Comparison of ENCODE assay signal across 8 cellular contexts in genomic region chr10:132248455-132249231, GRCh38. TPM values are rescaled to one million over a fixed set of nuclear protein-coding genes. Genes with fewer than 3 reads are reported as not detected.
DNase-seq lines count a peak whose midpoint lies in the region; ATAC-seq and TF ChIP-seq lines count a peak whose summit lies in the region.

No MANE protein-coding gene starts in this region.

- no peaks in the 10 kb centered on the region for H3K4me1 ChIP-seq in CD8-positive, alpha-beta memory T cell (ENCODE audit: insufficient read depth, low read length)
- H3K4me1 ChIP-seq in Karpas-422 (ENCODE audit: low read length) (peaks cover 3% of the 10 kb centered on the region), neutrophil (ENCODE audit: control insufficient read depth in 1 of 2, insufficient read depth in 1 of 2, low read depth in 1 of 2, low read length in 1 of 2) (peaks cover 31 to 41% of the 10 kb centered on the region in 2 experiments)
- H3K4me1 ChIP-seq in effector memory CD4-positive, alpha-beta T cell (ENCODE audit: control insufficient read depth, insufficient read depth, low read length, poor library complexity, severe bottlenecking): no peaks in the 10 kb centered on the region

- H4K20me1 ChIP-seq in Karpas-422 (ENCODE audit: insufficient read depth, low read depth, low read length): no peaks in the 10 kb centered on the region

- H3K9me2 ChIP-seq in Karpas-422 (replicated peaks; ENCODE audit: insufficient read depth, low read length): no peaks in the 10 kb centered on the region

- no peaks in the 10 kb centered on the region for H3K4me1 Mint-ChIP-seq in CD8-positive, alpha-beta memory T cell
- H3K4me1 Mint-ChIP-seq in activated CD4-positive, alpha-beta T cell treated with anti-CD3 and anti-CD28 coated beads for 36 hours: no peaks in the 10 kb centered on the region

- H3K27ac ChIP-seq in CD8-positive, alpha-beta memory T cell (ENCODE audit: low read depth, low read length): no peak overlapping the region
- H3K27ac ChIP-seq in Karpas-422 (ENCODE audit: low read length): no peak overlapping the region
- no peak overlapping the region for H3K27ac ChIP-seq in effector memory CD4-positive, alpha-beta T cell (ENCODE audit: insufficient read depth, low read length, poor library complexity, severe bottlenecking)
- no peak overlapping the region for H3K27ac ChIP-seq in neutrophil

- H3K4me3 Mint-ChIP-seq in CD8-positive, alpha-beta memory T cell: peak overlapping the region in 4 of 7 donors; percentile 35 to 67 (median 60)
- no peak overlapping the region for H3K4me3 Mint-ChIP-seq in activated CD4-positive, alpha-beta T cell treated with anti-CD3 and anti-CD28 coated beads for 36 hours

- H3K9ac ChIP-seq in Karpas-422 (ENCODE audit: low read length): peak overlapping the region; percentile 33

- H3K4me3 ChIP-seq in CD8-positive, alpha-beta memory T cell (ENCODE audit: low read length): peak overlapping the region; percentile 22
- H3K4me3 ChIP-seq in Karpas-422 (ENCODE audit: low read length) (peak overlapping the region; percentile 44; the same call in 1 of the 2 replicates), neutrophil (ENCODE audit: low read depth in 1 of 2, low read length in 1 of 2) (peak overlapping the region; percentile 51 to 53)
- H3K4me3 ChIP-seq in effector memory CD4-positive, alpha-beta T cell (ENCODE audit: insufficient read depth, low read depth, low read length, poor library complexity, severe bottlenecking): no peak overlapping the region

- POLR2A ChIA-PET in CD8-positive, alpha-beta memory T cell (lab: Charles Lee): no interaction called here
- POLR2A ChIA-PET in activated CD4-positive, alpha-beta T cell treated with anti-CD3 and anti-CD28 coated beads for 36 hours (lab: Charles Lee): no interaction called here

- H3K36me3 Mint-ChIP-seq in CD8-positive, alpha-beta memory T cell: no peaks in the 10 kb centered on the region
- H3K36me3 Mint-ChIP-seq in activated CD4-positive, alpha-beta T cell treated with anti-CD3 and anti-CD28 coated beads for 36 hours (ENCODE audit: low read depth): no peaks in the 10 kb centered on the region

- no peak for TF ChIP-seq CTCF in neutrophil (IDR thresholded peaks at IDR 0.05)

- H3K27me3 ChIP-seq in CD8-positive, alpha-beta memory T cell (ENCODE audit: insufficient read depth, low read length, poor library complexity, severe bottlenecking): no peaks in the 10 kb centered on the region
- H3K27me3 ChIP-seq in Karpas-422 (ENCODE audit: low read length) (no peaks in the 10 kb centered on the region), neutrophil (peaks cover 6% of the 10 kb centered on the region)
- no peaks in the 10 kb centered on the region for H3K27me3 ChIP-seq in effector memory CD4-positive, alpha-beta T cell (replicated peaks; ENCODE audit: control insufficient read depth, insufficient read depth, low read length, poor library complexity, severe bottlenecking)

- peak overlapping the region; percentile 65; the same call in 1 of the 2 replicates for H2AFZ ChIP-seq in Karpas-422 (ENCODE audit: low read length)

- H3K9me3 Mint-ChIP-seq in CD8-positive, alpha-beta memory T cell: no peaks in the 10 kb centered on the region
- H3K9me3 Mint-ChIP-seq in activated CD4-positive, alpha-beta T cell treated with anti-CD3 and anti-CD28 coated beads for 36 hours (ENCODE audit: low read depth): no peaks in the 10 kb centered on the region

- peak overlapping the region; percentile 48 for H3K4me2 ChIP-seq in Karpas-422 (ENCODE audit: low read depth, low read length, poor library complexity, severe bottlenecking)

- CTCF ChIA-PET in CD8-positive, alpha-beta memory T cell (lab: Charles Lee): no interaction called here
- CTCF ChIA-PET in activated CD4-positive, alpha-beta T cell treated with anti-CD3 and anti-CD28 coated beads for 36 hours (lab: Charles Lee): interaction anchor here (0.6 kb wide), 1 partner anchor 60 kb away, joined by 3 read pairs; no protein-coding TSS in a partner anchor

- peak; percentile 77 for ATAC-seq in activated CD4-positive, alpha-beta T cell treated with anti-CD3 and anti-CD28 coated beads for 36 hours
- ATAC-seq in GM21515 (IDR thresholded peaks at IDR 0.05; ENCODE audit: unreplicated experiment): no peak
- no peak for ATAC-seq in HG02610 (IDR thresholded peaks at IDR 0.05; ENCODE audit: unreplicated experiment)
- no peak for ATAC-seq in HG03378 (IDR thresholded peaks at IDR 0.05; ENCODE audit: unreplicated experiment)

- peak; percentile 53 to 70 (median 59) for DNase-seq in CD8-positive, alpha-beta memory T cell
- DNase-seq in Karpas-422: peak; percentile 82
- peak; percentile 76 for DNase-seq in activated CD4-positive, alpha-beta T cell treated with anti-CD3 and anti-CD28 coated beads for 36 hours
- DNase-seq in effector memory CD4-positive, alpha-beta T cell: peak; percentile 39 to 60 (median 56)

- no peaks in the 10 kb centered on the region for H3K9me3 ChIP-seq in CD8-positive, alpha-beta memory T cell (ENCODE audit: low read length)
- H3K9me3 ChIP-seq in Karpas-422 (ENCODE audit: low read length) (no peaks in the 10 kb centered on the region), neutrophil (no peaks in the 10 kb centered on the region)
- no peaks in the 10 kb centered on the region for H3K9me3 ChIP-seq in effector memory CD4-positive, alpha-beta T cell (ENCODE audit: control insufficient read depth, low read length)

- intact Hi-C loops in activated CD4-positive, alpha-beta T cell treated with anti-CD3 and anti-CD28 coated beads for 36 hours (cut with DNase I, micrococcal nuclease): loop anchor here in 1 of 2 experiments (1.0 kb wide), 1 partner anchor 60 kb away; no protein-coding TSS in a partner anchor

- H3K79me2 ChIP-seq in Karpas-422 (ENCODE audit: low read length): no peaks in the 10 kb centered on the region

- H3K36me3 ChIP-seq in CD8-positive, alpha-beta memory T cell (ENCODE audit: insufficient read depth, low read length): no peaks in the 10 kb centered on the region
- H3K36me3 ChIP-seq in Karpas-422 (ENCODE audit: insufficient read depth, low read length) (no peaks in the 10 kb centered on the region), neutrophil (no peaks in the 10 kb centered on the region)
- no peaks in the 10 kb centered on the region for H3K36me3 ChIP-seq in effector memory CD4-positive, alpha-beta T cell (ENCODE audit: control insufficient read depth, insufficient read depth, low read length)

- H3K27ac Mint-ChIP-seq in CD8-positive, alpha-beta memory T cell: peak overlapping the region in 1 of 8 donors; percentile 89
- no peak overlapping the region for H3K27ac Mint-ChIP-seq in activated CD4-positive, alpha-beta T cell treated with anti-CD3 and anti-CD28 coated beads for 36 hours

- H3K27me3 Mint-ChIP-seq in CD8-positive, alpha-beta memory T cell: peaks cover 0 to 1% of the 10 kb centered on the region in 2 donors
- no peaks in the 10 kb centered on the region for H3K27me3 Mint-ChIP-seq in activated CD4-positive, alpha-beta T cell treated with anti-CD3 and anti-CD28 coated beads for 36 hours

RNA-seq across cellular contexts. Expression of gene STK32C, which starts 59.1 kb away (rescaled TPM):
- total RNA-seq in CD8-positive, alpha-beta memory T cell: 10 to 100 TPM; 14.0 to 14.9 TPM
- 8.5 TPM for polyA plus RNA-seq in CD8-positive, alpha-beta memory T cell
- total RNA-seq in Karpas-422 (2014; rRNA removed; shearing (Covaris generic); ENCODE audit: low replicate concordance): 8.4 and 20.7 TPM in 2 replicates
- total RNA-seq in activated CD4-positive, alpha-beta T cell treated with anti-CD3 and anti-CD28 coated beads for 36 hours: 10 to 100 TPM; 15.8 to 19.9 TPM
